23 cellular contexts compared by ENCODE assay signal in genomic region chr3:119602676-119603075, GRCh38. TPM values are rescaled to one million over a fixed set of nuclear protein-coding genes. Genes with fewer than 3 reads are reported as not detected.
"Had no signal": no experiment of that assay in that cellular context is flagged by ENCODE, and none has a peak within 500 bp of the region (broad histone marks: within the 10 kb centered on the region; RNA-seq: fewer than 3 reads in every experiment).

No MANE protein-coding gene starts in this region.

- FAIRE-seq: kidney had no signal

- H3K27ac ChIP-seq: cardiac muscle cell, dorsolateral prefrontal cortex, neutrophil, transverse colon had no signal

- H3K27ac Mint-ChIP-seq: activated CD4-positive, alpha-beta memory T cell treated with anti-CD3 and anti-CD28 coated beads for 36 hours; activated CD4-positive, alpha-beta T cell treated with anti-CD3 and anti-CD28 coated beads for 36 hours; activated naive CD8-positive, alpha-beta T cell; activated T-helper 1 cell treated with anti-CD3 and anti-CD28 coated beads, Interleukin-12 subunit alpha, Interleukin-12 subunit beta, Interleukin-2, Interleukin-4 antibody, amounts not matched to agents 30 ng/mL and 10 ng/mL and 1 ng/mL, durations not matched to agents 14 hours and 24 hours and 36 hours; natural killer cell; stimulated activated naive CD8-positive, alpha-beta T cell treated with anti-CD3 and anti-CD28 coated beads, Interleukin-15, Interleukin-2, amounts not matched to agents 100 ng/mL and 50 ng/mL, for 24 hours; WTC11 had no signal

- H3K27me3 ChIP-seq: cardiac muscle cell, neutrophil, transverse colon had no signal

- H3K9me3 Mint-ChIP-seq: activated CD4-positive, alpha-beta memory T cell treated with anti-CD3 and anti-CD28 coated beads for 36 hours; activated T-helper 1 cell treated with anti-CD3 and anti-CD28 coated beads, Interleukin-12 subunit alpha, Interleukin-12 subunit beta, Interleukin-2, Interleukin-4 antibody, amounts not matched to agents 30 ng/mL and 10 ng/mL and 1 ng/mL, durations not matched to agents 14 hours and 24 hours and 36 hours; natural killer cell; stimulated activated naive CD8-positive, alpha-beta T cell treated with anti-CD3 and anti-CD28 coated beads, Interleukin-15, Interleukin-2, amounts not matched to agents 100 ng/mL and 50 ng/mL, for 24 hours; WTC11 had no signal

- ATAC-seq: activated CD4-positive, alpha-beta T cell treated with anti-CD3 and anti-CD28 coated beads for 36 hours; natural killer cell; WTC11 had no signal

- H3K4me3 Mint-ChIP-seq: activated CD4-positive, alpha-beta memory T cell treated with anti-CD3 and anti-CD28 coated beads for 36 hours; activated CD4-positive, alpha-beta T cell treated with anti-CD3 and anti-CD28 coated beads for 36 hours; activated naive CD8-positive, alpha-beta T cell; activated T-helper 1 cell treated with anti-CD3 and anti-CD28 coated beads, Interleukin-12 subunit alpha, Interleukin-12 subunit beta, Interleukin-2, Interleukin-4 antibody, amounts not matched to agents 30 ng/mL and 10 ng/mL and 1 ng/mL, durations not matched to agents 14 hours and 24 hours and 36 hours; natural killer cell; stimulated activated naive CD8-positive, alpha-beta T cell treated with anti-CD3 and anti-CD28 coated beads, Interleukin-15, Interleukin-2, amounts not matched to agents 100 ng/mL and 50 ng/mL, for 24 hours; WTC11 had no signal

- H3K27me3 Mint-ChIP-seq: activated CD4-positive, alpha-beta T cell treated with anti-CD3 and anti-CD28 coated beads for 36 hours; activated naive CD8-positive, alpha-beta T cell; stimulated activated naive CD8-positive, alpha-beta T cell treated with anti-CD3 and anti-CD28 coated beads, Interleukin-15, Interleukin-2, amounts not matched to agents 100 ng/mL and 50 ng/mL, for 24 hours had no signal

- H3K4me3 ChIP-seq: cardiac muscle cell, dorsolateral prefrontal cortex, transverse colon had no signal

- H3K36me3 Mint-ChIP-seq: activated CD4-positive, alpha-beta memory T cell treated with anti-CD3 and anti-CD28 coated beads for 36 hours; activated naive CD8-positive, alpha-beta T cell; natural killer cell; WTC11 had no signal

- H3K36me3 ChIP-seq: cardiac muscle cell, neutrophil, transverse colon had no signal

- DNase-seq: activated CD4-positive, alpha-beta memory T cell treated with anti-CD3 and anti-CD28 coated beads for 36 hours; activated CD4-positive, alpha-beta T cell treated with anti-CD3 and anti-CD28 coated beads for 36 hours; activated T-cell treated with anti-CD3 and anti-CD28 coated beads for 4 hours; amniotic stem cell; dorsolateral prefrontal cortex; foreskin melanocyte; kidney; natural killer cell; stimulated activated CD4-positive, alpha-beta T cell treated with anti-CD3 and anti-CD28 coated beads, Interleukin-12 subunit alpha, Interleukin-12 subunit beta, amount 100 ng/mL, for 4 hours; stimulated activated CD4-positive, alpha-beta T cell treated with anti-CD3 and anti-CD28 coated beads, Interleukin-1b, Interleukin-23, amount 100 ng/mL, for 48 hours; SW 1271; T-helper 2 cell; transverse colon had no signal

- H3K9me3 ChIP-seq: neutrophil, transverse colon had no signal

- H3K4me1 Mint-ChIP-seq: natural killer cell had no signal

RNA-seq across cellular contexts. Expression of gene PLA1A, which starts 5.0 kb away (rescaled TPM):
- total RNA-seq: activated CD4-positive, alpha-beta T cell treated with anti-CD3 and anti-CD28 coated beads for 36 hours; cardiac muscle cell; WTC11 had no signal
- polyA plus RNA-seq: fibroblast of lung had no signal

RNA-seq across cellular contexts. Expression of gene CD80, which starts 43.3 kb away (rescaled TPM):
- total RNA-seq: epithelial cell of proximal tubule, lower leg skin, renal cortical epithelial cell had no signal
- polyA plus RNA-seq: cardiac muscle cell, fibroblast of lung had no signal
